1 cellular context compared by ENCODE assay signal in genomic region chr7:135162382-135163001, GRCh38.
TF ChIP-seq lines count a peak whose summit lies in the region.

No MANE protein-coding gene starts in this region.

TF ChIP-seq in endothelial cell of umbilical vein, 7 proteins besides CTCF, POLR2A, EP300 and RAD21:
- no peak for TF ChIP-seq MYC (IDR thresholded peaks at IDR 0.05; ENCODE audit: low read depth, low read length)
- no peak for TF ChIP-seq POLR2AphosphoS5 (IDR thresholded peaks at IDR 0.05; ENCODE audit: insufficient read depth, low read depth, low read length)
- TF ChIP-seq, protein P1, sequence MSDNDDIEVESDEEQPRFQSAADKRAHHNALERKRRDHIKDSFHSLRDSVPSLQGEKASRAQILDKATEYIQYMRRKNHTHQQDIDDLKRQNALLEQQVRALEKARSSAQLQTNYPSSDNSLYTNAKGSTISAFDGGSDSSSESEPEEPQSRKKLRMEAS (IDR thresholded peaks at IDR 0.05; ENCODE audit: insufficient read depth, insufficient read length) = no peak
- no peak for TF ChIP-seq GATA2 (IDR thresholded peaks at IDR 0.05; ENCODE audit: insufficient read depth, insufficient read length, low read depth, low read length)
- TF ChIP-seq EZH2 (IDR thresholded peaks at IDR 0.05; ENCODE audit: borderline replicate concordance, low read depth, low read length, severe bottlenecking) = no peak
- TF ChIP-seq JUN (IDR thresholded peaks at IDR 0.05; ENCODE audit: borderline replicate concordance, insufficient read depth, insufficient read length, low read depth) = no peak
- TF ChIP-seq FOS (IDR thresholded peaks at IDR 0.05; ENCODE audit: borderline replicate concordance, insufficient read depth, low read length) = no peak
